In the genomic region with DNA sequence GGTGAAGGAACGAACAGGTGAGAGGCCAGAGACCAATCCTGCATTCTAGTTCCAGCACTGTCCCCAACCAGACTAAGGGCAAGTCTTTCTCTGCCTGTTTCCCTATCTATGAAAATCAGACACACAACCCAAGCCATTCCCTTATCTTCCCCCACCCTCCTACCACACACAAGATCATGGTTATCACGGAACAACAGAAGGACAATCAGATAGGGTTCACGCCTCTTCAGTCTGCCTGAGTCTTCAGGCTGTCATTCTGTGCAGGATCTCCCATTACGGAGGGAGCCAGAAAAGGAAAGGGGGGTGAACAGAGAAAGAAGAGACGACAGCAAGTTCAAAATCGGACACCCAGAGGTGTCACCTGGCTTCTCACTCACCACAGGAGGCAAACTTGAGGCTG, we compare ENCODE assay signal across 1 cellular context.
TF ChIP-seq lines count a peak whose summit lies in the region.

No MANE protein-coding gene starts in this region.

TF ChIP-seq in K562, 482 proteins besides CTCF, POLR2A, EP300 and RAD21 (continued from another document and continues in another):
- TF ChIP-seq, protein P1, sequence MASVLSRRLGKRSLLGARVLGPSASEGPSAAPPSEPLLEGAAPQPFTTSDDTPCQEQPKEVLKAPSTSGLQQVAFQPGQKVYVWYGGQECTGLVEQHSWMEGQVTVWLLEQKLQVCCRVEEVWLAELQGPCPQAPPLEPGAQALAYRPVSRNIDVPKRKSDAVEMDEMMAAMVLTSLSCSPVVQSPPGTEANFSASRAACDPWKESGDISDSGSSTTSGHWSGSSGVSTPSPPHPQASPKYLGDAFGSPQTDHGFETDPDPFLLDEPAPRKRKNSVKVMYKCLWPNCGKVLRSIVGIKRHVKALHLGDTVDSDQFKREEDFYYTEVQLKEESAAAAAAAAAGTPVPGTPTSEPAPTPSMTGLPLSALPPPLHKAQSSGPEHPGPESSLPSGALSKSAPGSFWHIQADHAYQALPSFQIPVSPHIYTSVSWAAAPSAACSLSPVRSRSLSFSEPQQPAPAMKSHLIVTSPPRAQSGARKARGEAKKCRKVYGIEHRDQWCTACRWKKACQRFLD (CRISPR knock-in tag; IDR thresholded peaks at IDR 0.05), result peak; percentile 67; the same call in 1 of the 2 replicates
- TF ChIP-seq PHB2 (IDR thresholded peaks at IDR 0.05; ENCODE audit: low read depth) (peak; percentile 84; the same call in 1 of the 2 replicates), DMBX1 (CRISPR knock-in tag; IDR thresholded peaks at IDR 0.05; ENCODE audit: borderline replicate concordance) (0 out of 2 replicates have a peak, but pooled peaks have one; percentile 30), BCOR (IDR thresholded peaks at IDR 0.05) (peak; percentile 90), RBM22 (IDR thresholded peaks at IDR 0.05; ENCODE audit: low read depth, low read length, poor library complexity, severe bottlenecking) (no peak), RFX7 (CRISPR knock-in tag; IDR thresholded peaks at IDR 0.05) (no peak), PCBP1 (IDR thresholded peaks at IDR 0.05; ENCODE audit: low read depth, low read length, poor library complexity, severe bottlenecking) (no peak), MBD2 (IDR thresholded peaks at IDR 0.05; ENCODE audit: borderline replicate concordance, low read depth) (0 out of 2 replicates have a peak, but pooled peaks have one; percentile 37), MYC (IDR thresholded peaks at IDR 0.05; ENCODE audit: low read depth, low read length) (0 out of 2 replicates have a peak, but pooled peaks have one; percentile 28), MYC (CRISPR knock-in tag; IDR thresholded peaks at IDR 0.05; ENCODE audit: borderline replicate concordance, low read depth) (no peak), MAZ (CRISPR knock-in tag; conservative IDR thresholded peaks at IDR 0.05 in 1 of 2, IDR thresholded peaks at IDR 0.05 in 1 of 2) (peak; percentile 63 to 68), NFE2 (IDR thresholded peaks at IDR 0.05; ENCODE audit: low read depth) (peak; percentile 37; the same call in 1 of the 2 replicates), HDGF (IDR thresholded peaks at IDR 0.05) (no peak), ZNF77 (CRISPR knock-in tag; IDR thresholded peaks at IDR 0.05) (no peak), ZBED1 (IDR thresholded peaks at IDR 0.05) (no peak), HIVEP1 (CRISPR knock-in tag; IDR thresholded peaks at IDR 0.05) (no peak), CXXC5 (CRISPR knock-in tag; IDR thresholded peaks at IDR 0.05) (peak; percentile 86), BCL6 (CRISPR knock-in tag; IDR thresholded peaks at IDR 0.05) (no peak), TCFL5 (CRISPR knock-in tag; conservative IDR thresholded peaks at IDR 0.05) (no peak), CCNT2 (IDR thresholded peaks at IDR 0.05; ENCODE audit: borderline replicate concordance, extremely low read depth, insufficient read length, low read depth, low read length) (peak; percentile 94), ARNT (IDR thresholded peaks at IDR 0.05) (peak in 1 of 2 experiments; percentile 44; a peak in 1 of 4 replicates), ZBTB17 (CRISPR knock-in tag; IDR thresholded peaks at IDR 0.05) (0 out of 2 replicates have a peak, but pooled peaks have one; percentile 45)
- TF ChIP-seq, protein P2, sequence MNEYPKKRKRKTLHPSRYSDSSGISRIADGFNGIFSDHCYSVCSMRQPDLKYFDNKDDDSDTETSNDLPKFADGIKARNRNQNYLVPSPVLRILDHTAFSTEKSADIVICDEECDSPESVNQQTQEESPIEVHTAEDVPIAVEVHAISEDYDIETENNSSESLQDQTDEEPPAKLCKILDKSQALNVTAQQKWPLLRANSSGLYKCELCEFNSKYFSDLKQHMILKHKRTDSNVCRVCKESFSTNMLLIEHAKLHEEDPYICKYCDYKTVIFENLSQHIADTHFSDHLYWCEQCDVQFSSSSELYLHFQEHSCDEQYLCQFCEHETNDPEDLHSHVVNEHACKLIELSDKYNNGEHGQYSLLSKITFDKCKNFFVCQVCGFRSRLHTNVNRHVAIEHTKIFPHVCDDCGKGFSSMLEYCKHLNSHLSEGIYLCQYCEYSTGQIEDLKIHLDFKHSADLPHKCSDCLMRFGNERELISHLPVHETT (CRISPR knock-in tag; conservative IDR thresholded peaks at IDR 0.05 in 1 of 2, IDR thresholded peaks at IDR 0.05 in 1 of 2), result peak in 1 of 2 experiments; percentile 76; a peak in 2 of 4 replicates
- TF ChIP-seq, protein P3, sequence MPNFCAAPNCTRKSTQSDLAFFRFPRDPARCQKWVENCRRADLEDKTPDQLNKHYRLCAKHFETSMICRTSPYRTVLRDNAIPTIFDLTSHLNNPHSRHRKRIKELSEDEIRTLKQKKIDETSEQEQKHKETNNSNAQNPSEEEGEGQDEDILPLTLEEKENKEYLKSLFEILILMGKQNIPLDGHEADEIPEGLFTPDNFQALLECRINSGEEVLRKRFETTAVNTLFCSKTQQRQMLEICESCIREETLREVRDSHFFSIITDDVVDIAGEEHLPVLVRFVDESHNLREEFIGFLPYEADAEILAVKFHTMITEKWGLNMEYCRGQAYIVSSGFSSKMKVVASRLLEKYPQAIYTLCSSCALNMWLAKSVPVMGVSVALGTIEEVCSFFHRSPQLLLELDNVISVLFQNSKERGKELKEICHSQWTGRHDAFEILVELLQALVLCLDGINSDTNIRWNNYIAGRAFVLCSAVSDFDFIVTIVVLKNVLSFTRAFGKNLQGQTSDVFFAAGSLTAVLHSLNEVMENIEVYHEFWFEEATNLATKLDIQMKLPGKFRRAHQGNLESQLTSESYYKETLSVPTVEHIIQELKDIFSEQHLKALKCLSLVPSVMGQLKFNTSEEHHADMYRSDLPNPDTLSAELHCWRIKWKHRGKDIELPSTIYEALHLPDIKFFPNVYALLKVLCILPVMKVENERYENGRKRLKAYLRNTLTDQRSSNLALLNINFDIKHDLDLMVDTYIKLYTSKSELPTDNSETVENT (CRISPR knock-in tag; IDR thresholded peaks at IDR 0.05), result no peak
- TF ChIP-seq, protein P4, sequence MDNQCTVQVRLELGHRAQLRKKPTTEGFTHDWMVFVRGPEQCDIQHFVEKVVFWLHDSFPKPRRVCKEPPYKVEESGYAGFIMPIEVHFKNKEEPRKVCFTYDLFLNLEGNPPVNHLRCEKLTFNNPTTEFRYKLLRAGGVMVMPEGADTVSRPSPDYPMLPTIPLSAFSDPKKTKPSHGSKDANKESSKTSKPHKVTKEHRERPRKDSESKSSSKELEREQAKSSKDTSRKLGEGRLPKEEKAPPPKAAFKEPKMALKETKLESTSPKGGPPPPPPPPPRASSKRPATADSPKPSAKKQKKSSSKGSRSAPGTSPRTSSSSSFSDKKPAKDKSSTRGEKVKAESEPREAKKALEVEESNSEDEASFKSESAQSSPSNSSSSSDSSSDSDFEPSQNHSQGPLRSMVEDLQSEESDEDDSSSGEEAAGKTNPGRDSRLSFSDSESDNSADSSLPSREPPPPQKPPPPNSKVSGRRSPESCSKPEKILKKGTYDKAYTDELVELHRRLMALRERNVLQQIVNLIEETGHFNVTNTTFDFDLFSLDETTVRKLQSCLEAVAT (IDR thresholded peaks at IDR 0.05), result peak in 1 of 2 experiments; percentile 38; a peak in 1 of 4 replicates
- TF ChIP-seq, protein P5, sequence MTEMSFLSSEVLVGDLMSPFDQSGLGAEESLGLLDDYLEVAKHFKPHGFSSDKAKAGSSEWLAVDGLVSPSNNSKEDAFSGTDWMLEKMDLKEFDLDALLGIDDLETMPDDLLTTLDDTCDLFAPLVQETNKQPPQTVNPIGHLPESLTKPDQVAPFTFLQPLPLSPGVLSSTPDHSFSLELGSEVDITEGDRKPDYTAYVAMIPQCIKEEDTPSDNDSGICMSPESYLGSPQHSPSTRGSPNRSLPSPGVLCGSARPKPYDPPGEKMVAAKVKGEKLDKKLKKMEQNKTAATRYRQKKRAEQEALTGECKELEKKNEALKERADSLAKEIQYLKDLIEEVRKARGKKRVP (CRISPR knock-in tag; IDR thresholded peaks at IDR 0.05), result peak; percentile 47; the same call in 1 of the 2 replicates
- TF ChIP-seq, protein P6, sequence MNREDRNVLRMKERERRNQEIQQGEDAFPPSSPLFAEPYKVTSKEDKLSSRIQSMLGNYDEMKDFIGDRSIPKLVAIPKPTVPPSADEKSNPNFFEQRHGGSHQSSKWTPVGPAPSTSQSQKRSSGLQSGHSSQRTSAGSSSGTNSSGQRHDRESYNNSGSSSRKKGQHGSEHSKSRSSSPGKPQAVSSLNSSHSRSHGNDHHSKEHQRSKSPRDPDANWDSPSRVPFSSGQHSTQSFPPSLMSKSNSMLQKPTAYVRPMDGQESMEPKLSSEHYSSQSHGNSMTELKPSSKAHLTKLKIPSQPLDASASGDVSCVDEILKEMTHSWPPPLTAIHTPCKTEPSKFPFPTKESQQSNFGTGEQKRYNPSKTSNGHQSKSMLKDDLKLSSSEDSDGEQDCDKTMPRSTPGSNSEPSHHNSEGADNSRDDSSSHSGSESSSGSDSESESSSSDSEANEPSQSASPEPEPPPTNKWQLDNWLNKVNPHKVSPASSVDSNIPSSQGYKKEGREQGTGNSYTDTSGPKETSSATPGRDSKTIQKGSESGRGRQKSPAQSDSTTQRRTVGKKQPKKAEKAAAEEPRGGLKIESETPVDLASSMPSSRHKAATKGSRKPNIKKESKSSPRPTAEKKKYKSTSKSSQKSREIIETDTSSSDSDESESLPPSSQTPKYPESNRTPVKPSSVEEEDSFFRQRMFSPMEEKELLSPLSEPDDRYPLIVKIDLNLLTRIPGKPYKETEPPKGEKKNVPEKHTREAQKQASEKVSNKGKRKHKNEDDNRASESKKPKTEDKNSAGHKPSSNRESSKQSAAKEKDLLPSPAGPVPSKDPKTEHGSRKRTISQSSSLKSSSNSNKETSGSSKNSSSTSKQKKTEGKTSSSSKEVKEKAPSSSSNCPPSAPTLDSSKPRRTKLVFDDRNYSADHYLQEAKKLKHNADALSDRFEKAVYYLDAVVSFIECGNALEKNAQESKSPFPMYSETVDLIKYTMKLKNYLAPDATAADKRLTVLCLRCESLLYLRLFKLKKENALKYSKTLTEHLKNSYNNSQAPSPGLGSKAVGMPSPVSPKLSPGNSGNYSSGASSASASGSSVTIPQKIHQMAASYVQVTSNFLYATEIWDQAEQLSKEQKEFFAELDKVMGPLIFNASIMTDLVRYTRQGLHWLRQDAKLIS (CRISPR knock-in tag; IDR thresholded peaks at IDR 0.05), result 0 out of 2 replicates have a peak, but pooled peaks have one; percentile 32
- TF ChIP-seq, protein P7, sequence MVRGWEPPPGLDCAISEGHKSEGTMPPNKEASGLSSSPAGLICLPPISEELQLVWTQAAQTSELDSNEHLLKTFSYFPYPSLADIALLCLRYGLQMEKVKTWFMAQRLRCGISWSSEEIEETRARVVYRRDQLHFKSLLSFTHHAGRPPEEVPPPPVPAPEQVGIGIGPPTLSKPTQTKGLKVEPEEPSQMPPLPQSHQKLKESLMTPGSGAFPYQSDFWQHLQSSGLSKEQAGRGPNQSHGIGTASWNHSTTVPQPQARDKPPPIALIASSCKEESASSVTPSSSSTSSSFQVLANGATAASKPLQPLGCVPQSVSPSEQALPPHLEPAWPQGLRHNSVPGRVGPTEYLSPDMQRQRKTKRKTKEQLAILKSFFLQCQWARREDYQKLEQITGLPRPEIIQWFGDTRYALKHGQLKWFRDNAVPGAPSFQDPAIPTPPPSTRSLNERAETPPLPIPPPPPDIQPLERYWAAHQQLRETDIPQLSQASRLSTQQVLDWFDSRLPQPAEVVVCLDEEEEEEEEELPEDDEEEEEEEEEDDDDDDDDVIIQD (CRISPR knock-in tag; IDR thresholded peaks at IDR 0.05), result no peak
